In the genomic region with DNA sequence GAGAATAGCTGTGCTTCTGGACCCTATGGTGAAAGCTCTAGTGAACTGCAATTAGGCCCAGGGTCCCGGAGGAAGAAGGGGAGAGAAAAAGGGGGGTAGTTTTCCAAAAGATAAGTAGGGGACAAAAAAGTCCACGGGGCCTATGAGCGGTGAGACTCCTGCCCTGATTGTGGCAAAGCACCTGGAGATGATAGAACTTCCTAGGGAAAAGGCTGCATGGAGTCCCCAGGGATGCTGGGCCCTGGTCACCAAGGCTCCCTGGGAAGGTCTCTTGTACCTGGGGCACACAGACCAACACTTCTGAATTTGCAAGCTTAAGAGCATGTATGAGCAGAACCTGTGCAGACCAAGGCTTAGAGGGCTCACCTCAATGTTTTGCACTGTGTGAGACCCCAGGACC, we compare ENCODE assay signal across 17 cellular contexts. TPM values are rescaled to one million over a fixed set of nuclear protein-coding genes. Genes with fewer than 3 reads are reported as not detected.
DNase-seq lines count a peak whose midpoint lies in the region; TF ChIP-seq lines count a peak whose summit lies in the region.
"Had no signal": no experiment of that assay in that cellular context is flagged by ENCODE, and none has a peak within 500 bp of the region (broad histone marks: within the 10 kb centered on the region; RNA-seq: fewer than 3 reads in every experiment).

No MANE protein-coding gene starts in this region.

- no peaks in the 10 kb centered on the region; the same call in 1 of the 2 replicates for H3K27me3 Mint-ChIP-seq in HFFc6 (ENCODE audit: insufficient read depth)
- H3K27me3 Mint-ChIP-seq in brain: no peaks in the 10 kb centered on the region
- no peaks in the 10 kb centered on the region for H3K27me3 Mint-ChIP-seq in osteocyte (ENCODE audit: unreplicated experiment)

- TF ChIP-seq CTCF in HFFc6 (IDR thresholded peaks at IDR 0.05): no peak
- TF ChIP-seq CTCF in brain (conservative IDR thresholded peaks at IDR 0.05): no peak
- TF ChIP-seq CTCF in osteocyte (IDR thresholded peaks at IDR 0.05): no peak

- H3K4me3 ChIP-seq in BLaER1: no peak overlapping the region
- H3K4me3 ChIP-seq in neuronal stem cell (ENCODE audit: low read length in 2 of 2): no peak overlapping the region
- H3K4me3 ChIP-seq: lower lobe of right lung, vagina had no signal

- no peaks in the 10 kb centered on the region for H3K9me3 ChIP-seq in BLaER1
- H3K9me3 ChIP-seq in neuronal stem cell (replicated peaks in 1 of 2; ENCODE audit: control insufficient read depth in 2 of 2, insufficient read depth in 1 of 2, low read depth in 1 of 2, low read length in 2 of 2): no peaks in the 10 kb centered on the region
- H3K9me3 ChIP-seq: lower lobe of right lung, vagina had no signal

- H3K27me3 ChIP-seq in BLaER1: peaks cover 20% of the 10 kb centered on the region
- H3K27me3 ChIP-seq in neuronal stem cell (ENCODE audit: control insufficient read depth in 3 of 3, insufficient read depth in 3 of 3, low read depth in 1 of 3, low read length in 3 of 3): peaks cover 0 to 30% (median 0%) of the 10 kb centered on the region in 3 experiments
- H3K27me3 ChIP-seq: vagina had no signal

- no peak overlapping the region for H3K4ac ChIP-seq in neuronal stem cell (ENCODE audit: low read length)

- H2BK15ac ChIP-seq in neuronal stem cell (ENCODE audit: low read length): no peak overlapping the region

- H3K23ac ChIP-seq in neuronal stem cell (ENCODE audit: low read depth, low read length, poor library complexity): no peak overlapping the region

- H2BK12ac ChIP-seq in neuronal stem cell (ENCODE audit: low read length): no peak overlapping the region

- no peak overlapping the region for H2AFZ ChIP-seq in neuronal stem cell (ENCODE audit: low read length)

- no peak overlapping the region for H3K9ac ChIP-seq in BLaER1
- no peak overlapping the region for H3K9ac ChIP-seq in neuronal stem cell (ENCODE audit: low read depth, low read length, poor library complexity)

- no peak overlapping the region for H3K27ac ChIP-seq in BLaER1
- H3K27ac ChIP-seq in neuronal stem cell (replicated peaks; ENCODE audit: low read length): no peak overlapping the region
- H3K27ac ChIP-seq: C4-2B, lower lobe of right lung, vagina had no signal

- no peak overlapping the region for H4K8ac ChIP-seq in neuronal stem cell (ENCODE audit: low read depth, low read length)

- DNase-seq in HFFc6 (no peak), osteocyte (ENCODE audit: extremely low spot score, unreplicated experiment) (no peak), iPS-NIHi7 (ENCODE audit: extremely low spot score) (no peak), neuronal stem cell (ENCODE audit: low spot score) (no peak), hypothalamus (lab: John Stamatoyannopoulos, UW) (no peak)
- DNase-seq: activated effector memory CD4-positive, alpha-beta T cell treated with Interleukin-2 at 50 U/mL for 16 hours; aorta; DMS79 treated with DMSO at 0.1 percent for 48 hours; lower lobe of right lung; NCI-H1417 treated with DMSO at 0.1 percent for 48 hours; NCI-H2227 treated with DMSO at 0.1 percent for 48 hours; stimulated activated CD4-positive, alpha-beta T cell treated with anti-CD3 and anti-CD28 coated beads, Interleukin-4, amount 100 ng/mL, for 24 hours had no signal

- no peaks in the 10 kb centered on the region for H3K79me1 ChIP-seq in neuronal stem cell (ENCODE audit: low read depth, low read length)

- no peak overlapping the region for H2BK120ac ChIP-seq in neuronal stem cell (ENCODE audit: low read depth, low read length)

- no peaks in the 10 kb centered on the region for H4K20me1 ChIP-seq in BLaER1

- H3K9me3 Mint-ChIP-seq in HFFc6 (no peaks in the 10 kb centered on the region), brain (no peaks in the 10 kb centered on the region), osteocyte (ENCODE audit: unreplicated experiment) (no peaks in the 10 kb centered on the region)
- H3K9me3 Mint-ChIP-seq: natural killer cell treated with Interleukin-12 subunit alpha and Interleukin-12 subunit beta and Interleukin-15 and Interleukin-18, amount 100 ng/mL, for 72 hours had no signal

- H3K36me3 Mint-ChIP-seq in HFFc6 (ENCODE audit: low read depth): no peaks in the 10 kb centered on the region; the same call in 1 of the 2 replicates
- no peaks in the 10 kb centered on the region for H3K36me3 Mint-ChIP-seq in brain
- H3K36me3 Mint-ChIP-seq in osteocyte (ENCODE audit: unreplicated experiment): peaks cover 4% of the 10 kb centered on the region
- H3K36me3 Mint-ChIP-seq: natural killer cell treated with Interleukin-12 subunit alpha and Interleukin-12 subunit beta and Interleukin-15 and Interleukin-18, amount 100 ng/mL, for 72 hours had no signal

- peaks cover 14% of the 10 kb centered on the region; the same call in 1 of the 2 replicates for H3K36me3 ChIP-seq in BLaER1
- peaks cover 0 to 11% of the 10 kb centered on the region in 2 donors for H3K36me3 ChIP-seq in neuronal stem cell (replicated peaks in 1 of 2; ENCODE audit: control insufficient read depth in 2 of 2, insufficient read depth in 2 of 2, low read length in 2 of 2)
- H3K36me3 ChIP-seq: lower lobe of right lung, vagina had no signal

- no peak overlapping the region for H2BK5ac ChIP-seq in neuronal stem cell (ENCODE audit: low read length)

- H3K4me1 ChIP-seq in BLaER1 (peaks cover 23% of the 10 kb centered on the region), neuronal stem cell (ENCODE audit: control insufficient read depth in 2 of 2, insufficient read depth in 1 of 2, low read depth in 1 of 2, low read length in 2 of 2) (peaks cover 2 to 6% of the 10 kb centered on the region in 2 donors)

- H2AK5ac ChIP-seq in neuronal stem cell (ENCODE audit: low read depth, low read length): no peak overlapping the region

- H3K27ac Mint-ChIP-seq in HFFc6 (peak overlapping the region; percentile 80), brain (peak overlapping the region in 3 of 5 experiments; percentile 31 to 82 (median 74)), osteocyte (ENCODE audit: unreplicated experiment) (peak overlapping the region; percentile 65)
- H3K27ac Mint-ChIP-seq: natural killer cell treated with Interleukin-12 subunit alpha and Interleukin-12 subunit beta and Interleukin-15 and Interleukin-18, amount 100 ng/mL, for 72 hours had no signal

- WGBS in neuronal stem cell (ENCODE audit: extremely low coverage in 2 of 2, insufficient read length in 2 of 2, insufficient replicate concordance in 1 of 2), 2 donors: no CpG with 5 or more reads among the region's 3 CpGs

- no peak overlapping the region for H4K91ac ChIP-seq in neuronal stem cell (ENCODE audit: low read depth, low read length, poor library complexity)

- H3K18ac ChIP-seq in neuronal stem cell (ENCODE audit: low read length): no peak overlapping the region

- H3K4me2 ChIP-seq in BLaER1 (0 out of 2 replicates have a peak overlapping the region, but pooled peaks have one; percentile 18), neuronal stem cell (ENCODE audit: insufficient read depth, low read length, poor library complexity, severe bottlenecking) (no peak overlapping the region)

- no peak overlapping the region for H3K14ac ChIP-seq in neuronal stem cell (ENCODE audit: low read length)

- H3K4me3 Mint-ChIP-seq in HFFc6 (peak overlapping the region; percentile 40), brain (peak overlapping the region in 1 of 5 experiments; percentile 40), osteocyte (ENCODE audit: unreplicated experiment) (no peak overlapping the region)
- H3K4me3 Mint-ChIP-seq: natural killer cell treated with Interleukin-12 subunit alpha and Interleukin-12 subunit beta and Interleukin-15 and Interleukin-18, amount 100 ng/mL, for 72 hours had no signal

- H3K4me1 Mint-ChIP-seq in HFFc6 (ENCODE audit: low read depth): peaks cover 65% of the 10 kb centered on the region
- peaks cover 49% of the 10 kb centered on the region for H3K4me1 Mint-ChIP-seq in brain
- H3K4me1 Mint-ChIP-seq in osteocyte (ENCODE audit: unreplicated experiment): peaks cover 31% of the 10 kb centered on the region

RNA-seq across cellular contexts. Expression of a gene that starts 5.4 kb away (rescaled TPM):
- 10 to 100 TPM; 29.8 to 49.6 (median 39.9) TPM for total RNA-seq in HFFc6 (2021; fragmentation: NEBNext Ultra II Directional; extraction: Animal tissue kit (Norgen Biotek cat#: 25700))
- 107 TPM for polyA plus RNA-seq in brain (ENCODE audit: insufficient read depth, low read depth, low replicate concordance)
- 31.4 and 32.1 TPM in 2 replicates for total RNA-seq in osteocyte
- polyA plus RNA-seq in neuronal stem cell (2013, experiment 1 of 2): 10.6 TPM
- polyA plus RNA-seq in neuronal stem cell (2013, experiment 2 of 2): 11.6 TPM

RNA-seq across cellular contexts. Expression of a gene that starts 54.3 kb away (rescaled TPM):
- total RNA-seq in HFFc6 (2021; fragmentation: NEBNext Ultra II Directional; extraction: Animal tissue kit (Norgen Biotek cat#: 25700)): 10 to 100 TPM; 54.1 to 77.8 (median 63.6) TPM
- 108 TPM for polyA plus RNA-seq in brain (ENCODE audit: insufficient read depth, low read depth, low replicate concordance)
- 63.3 and 65.0 TPM in 2 replicates for total RNA-seq in osteocyte
- 67.4 TPM for polyA plus RNA-seq in neuronal stem cell (2013, experiment 1 of 2)
- 68.8 TPM for polyA plus RNA-seq in neuronal stem cell (2013, experiment 2 of 2)
